8 cellular contexts compared by ENCODE assay signal in genomic region chr19:14433454-14434156, GRCh38. TPM values are rescaled to one million over a fixed set of nuclear protein-coding genes. Genes with fewer than 3 reads are reported as not detected.
A peak's percentile ranks its signal among the peaks of the same experiment; 100 is the strongest.
DNase-seq lines count a peak whose midpoint lies in the region; ATAC-seq, FAIRE-seq and TF ChIP-seq lines count a peak whose summit lies in the region.

No MANE protein-coding gene starts in this region.

- TF ChIP-seq POLR2A in K562 (conservative IDR thresholded peaks at IDR 0.05) = no peak

- no peaks in the 10 kb centered on the region; the same call in 1 of the 2 replicates for H3K36me3 ChIP-seq in Caco-2 (ENCODE audit: control insufficient read depth, insufficient read depth, low read length)
- peaks cover 18% of the 10 kb centered on the region for H3K36me3 ChIP-seq in SJSA1
- H3K36me3 ChIP-seq in K562 (ENCODE audit: control insufficient read depth, insufficient read depth, low read length) = peaks cover 14% of the 10 kb centered on the region; the same call in 2 of the 3 replicates
- no peaks in the 10 kb centered on the region for H3K36me3 ChIP-seq in keratinocyte (ENCODE audit: control insufficient read depth in 2 of 2, extremely low read depth in 1 of 2, insufficient read depth in 2 of 2, low read length in 2 of 2)

- H3K27ac ChIP-seq in SJSA1 (peak overlapping the region; percentile 38; the same call in 1 of the 2 replicates), K562 (ENCODE audit: extremely low read depth, low read depth, low read length) (peak overlapping the region; percentile 83), keratinocyte (ENCODE audit: control insufficient read depth, insufficient read depth, low read length) (no peak overlapping the region)

- H3K4me3 Mint-ChIP-seq in Caco-2 (ENCODE audit: unreplicated experiment) = peak overlapping the region; percentile 60

- H2AFZ ChIP-seq in K562 (ENCODE audit: low read depth, low read length) (peak overlapping the region; percentile 66), keratinocyte (ENCODE audit: control insufficient read depth, low read length) (no peak overlapping the region)

- H3K4me2 ChIP-seq in K562 (ENCODE audit: insufficient read depth, low read length) (peak overlapping the region; percentile 89), keratinocyte (ENCODE audit: control insufficient read depth, extremely low read depth, insufficient read depth, low read depth, low read length) (peak overlapping the region; percentile 16)

- H3K27me3 ChIP-seq in Caco-2 (replicated peaks; ENCODE audit: control insufficient read depth, insufficient read depth, low read length) (no peaks in the 10 kb centered on the region), SJSA1 (replicated peaks) (no peaks in the 10 kb centered on the region), K562 (ENCODE audit: control insufficient read depth in 2 of 2, insufficient read depth in 2 of 2, low read length in 2 of 2) (no peaks in the 10 kb centered on the region), keratinocyte (ENCODE audit: control insufficient read depth, extremely low read depth, insufficient read depth, low read length) (peaks cover 23% of the 10 kb centered on the region)

- no peak for TF ChIP-seq RAD21 in K562 (CRISPR knock-in tag; conservative IDR thresholded peaks at IDR 0.05 in 1 of 2, IDR thresholded peaks at IDR 0.05 in 1 of 2)

- TF ChIP-seq CTCF in Caco-2 (IDR thresholded peaks at IDR 0.05; ENCODE audit: insufficient read depth in 1 of 2, low read depth in 1 of 2, low read length in 1 of 2, severe bottlenecking in 1 of 2, unreplicated experiment in 1 of 2) = peak in 1 of 2 experiments; percentile 12
- TF ChIP-seq CTCF in K562 (IDR thresholded peaks at IDR 0.05 in 2 of 3, conservative IDR thresholded peaks at IDR 0.05 in 1 of 3; ENCODE audit: insufficient read depth in 2 of 3, low read depth in 1 of 3, low read length in 3 of 3) = 0 out of 6 replicates have a peak, but pooled peaks of 1 of the 3 experiments have one; percentile 10
- no peak for TF ChIP-seq CTCF in keratinocyte (optimal IDR thresholded peaks at IDR 0.05 in 1 of 3, IDR thresholded peaks at IDR 0.05 in 1 of 3, conservative IDR thresholded peaks at IDR 0.05 in 1 of 3; ENCODE audit: extremely low read depth in 1 of 3, insufficient read depth in 2 of 3, low read length in 3 of 3)

- no peak for FAIRE-seq in K562 (lab: Jason Lieb, UNC)
- FAIRE-seq in keratinocyte (lab: Jason Lieb, UNC) = no peak

- POLR2A ChIA-PET in Caco-2 (lab: Charles Lee) = no interaction called here
- POLR2A ChIA-PET in K562 (lab: Yijun Ruan, JAX) = interaction anchor here (1.0 kb wide), 2 partner anchors 32 to 297 kb away, joined by 3 read pairs; no protein-coding TSS in a partner anchor

- in situ Hi-C loops in K562 (cut with MboI) = no loop called here

- peak overlapping the region; percentile 53 for H3K27ac Mint-ChIP-seq in Caco-2 (ENCODE audit: unreplicated experiment)

- DNase-seq in Caco-2 = no peak
- DNase-seq in SJSA1 (ENCODE audit: low read depth in 1 of 2, low spot score in 2 of 2) = no peak
- no peak for DNase-seq in K562 (ENCODE audit: extremely low read depth in 1 of 4, low spot score in 3 of 4)
- DNase-seq in keratinocyte (ENCODE audit: low read depth, low spot score) = no peak
- DNase-seq in stimulated activated CD4-positive, alpha-beta T cell treated with anti-CD3 and anti-CD28 coated beads, Interleukin-4, amount 100 ng/mL, for 1 hour = peak; percentile 56
- DNase-seq in occipital lobe (lab: John Stamatoyannopoulos, UW) = no peak
- no peak for DNase-seq in SW 1271 (lab: John Stamatoyannopoulos, UW)

- H3K4me3 ChIP-seq in Caco-2 (ENCODE audit: low read depth, low read length) = peak overlapping the region; percentile 56
- H3K4me3 ChIP-seq in SJSA1 = peak overlapping the region; percentile 71
- peak overlapping the region; percentile 81 for H3K4me3 ChIP-seq in K562
- H3K4me3 ChIP-seq in keratinocyte (ENCODE audit: control insufficient read depth in 2 of 3, extremely low read depth in 1 of 3, insufficient read depth in 2 of 3, low read depth in 1 of 3, low read length in 3 of 3) = peak overlapping the region; percentile 13 to 44 (median 26)

- intact Hi-C loops in Caco-2 (cut with micrococcal nuclease; ENCODE audit: unreplicated experiment) = no loop called here
- intact Hi-C loops in K562 (cut with micrococcal nuclease) = loop anchor here (5.0 to 10.0 kb wide), 2 partner anchors 34 to 121 kb away; no protein-coding TSS in a partner anchor

- BruUV-seq in Caco-2 (replicated peaks; lab: Mats Ljungman, UMichigan) (no TSS peak), K562 (replicated peaks; lab: Mats Ljungman, UMichigan) (TSS peak; percentile 38)

- no peaks in the 10 kb centered on the region for H3K36me3 Mint-ChIP-seq in Caco-2 (ENCODE audit: insufficient read depth, unreplicated experiment)

- peaks cover 49% of the 10 kb centered on the region for H3K79me2 ChIP-seq in K562 (ENCODE audit: control insufficient read depth, insufficient read depth, low read length)
- H3K79me2 ChIP-seq in keratinocyte (ENCODE audit: control insufficient read depth, insufficient read depth, low read length) = no peaks in the 10 kb centered on the region

- CTCF ChIA-PET in Caco-2 (lab: Charles Lee) (interaction anchor here (0.7 kb wide), 1 partner anchor 39 kb away, joined by 5 read pairs; no protein-coding TSS in a partner anchor), K562 (lab: Yijun Ruan, JAX; ENCODE audit: low intra/inter-chr PET ratio) (interaction anchor here (0.6 to 0.8 kb wide), 2 partner anchors 53 to 184 kb away, joined by 3 to 5 read pairs; no protein-coding TSS in a partner anchor)

- H3K9me1 ChIP-seq in K562 (ENCODE audit: control insufficient read depth, insufficient read depth, low read length) (no peaks in the 10 kb centered on the region), keratinocyte (ENCODE audit: control insufficient read depth, extremely low read depth, insufficient read depth, low read length) (no peaks in the 10 kb centered on the region)

- no peak for TF ChIP-seq EP300 in K562 (IDR thresholded peaks at IDR 0.05; ENCODE audit: low read length)

- peak; percentile 39 for ATAC-seq in HG03354 (IDR thresholded peaks at IDR 0.05; ENCODE audit: poor library complexity, severe bottlenecking, unreplicated experiment)
- no peak; the same call in 2 of the 3 replicates for ATAC-seq in K562

- H3K4me1 ChIP-seq in Caco-2 (peaks cover 18% of the 10 kb centered on the region), SJSA1 (replicated peaks) (peaks cover 29% of the 10 kb centered on the region), K562 (replicated peaks in 1 of 2; ENCODE audit: control insufficient read depth in 2 of 2, insufficient read depth in 2 of 2, low read length in 2 of 2) (peaks cover 17 to 49% of the 10 kb centered on the region in 2 experiments; a peak in 4 of 5 replicates), keratinocyte (ENCODE audit: control insufficient read depth, extremely low read depth, insufficient read depth, low read length) (no peaks in the 10 kb centered on the region)

- H3K9me3 Mint-ChIP-seq in Caco-2 (ENCODE audit: unreplicated experiment) = no peaks in the 10 kb centered on the region

- H3K9ac ChIP-seq in K562 (ENCODE audit: insufficient read depth in 1 of 2, low read depth in 2 of 2, low read length in 2 of 2) (peak overlapping the region; percentile 76 to 94), keratinocyte (ENCODE audit: control insufficient read depth, extremely low read depth, insufficient read depth, low read length) (no peak overlapping the region)

- H3K9me3 ChIP-seq in Caco-2 (no peaks in the 10 kb centered on the region), SJSA1 (replicated peaks) (no peaks in the 10 kb centered on the region), K562 (replicated peaks; ENCODE audit: control insufficient read depth, insufficient read depth, low read depth, low read length) (no peaks in the 10 kb centered on the region), keratinocyte (ENCODE audit: control insufficient read depth, low read depth, low read length) (no peaks in the 10 kb centered on the region)

- dilution Hi-C loops in keratinocyte (cut with MboI; ENCODE audit: extremely low pct_ligation_motif_present, low sequenced_read_pairs) = no loop called here

- H3K27me3 Mint-ChIP-seq in Caco-2 (ENCODE audit: insufficient read depth, unreplicated experiment) = no peaks in the 10 kb centered on the region

- H4K20me1 ChIP-seq in K562 (replicated peaks; ENCODE audit: control insufficient read depth, insufficient read depth, low read length) (no peaks in the 10 kb centered on the region; the same call in 1 of the 2 replicates), keratinocyte (ENCODE audit: control insufficient read depth, extremely low read depth, insufficient read depth, low read length) (no peaks in the 10 kb centered on the region)

- WGBS in K562 (ENCODE audit: insufficient coverage, low coverage, missing lambda C conversion rate) = 5% methylated on average over 39 of the region's 62 CpGs

- H3K4me1 Mint-ChIP-seq in Caco-2 (ENCODE audit: low read depth, unreplicated experiment) = peaks cover 17% of the 10 kb centered on the region

RNA-seq across cellular contexts. Expression of gene PKN1, which starts 0.5 kb away (rescaled TPM):
- 102 and 105 TPM in 2 replicates for total RNA-seq in Caco-2 (2022)
- 75.2 and 79.7 TPM in 2 replicates for total RNA-seq in SJSA1 (2014; rRNA removed; shearing (Covaris generic))
- total RNA-seq in K562 (2011; cell fraction: chromatin; rRNA removed; ENCODE audit: low replicate concordance) = 22.5 and 89.0 TPM in 2 replicates
- total RNA-seq in K562 (2011; cell fraction: nucleolus; rRNA removed) = 76.9 and 79.6 TPM in 2 replicates
- 33.7 and 45.6 TPM in 2 replicates for total RNA-seq in K562 (2011; cell fraction: nucleoplasm; rRNA removed)
- 108 and 133 TPM in 2 replicates for total RNA-seq in K562 (2014; rRNA removed)
- 25.8 and 37.3 TPM in 2 replicates for total RNA-seq in K562 (2014; rRNA removed; fragmentation: Illumina TruSeq; extraction: Trizol)
- total RNA-seq in K562 (2015; rRNA removed; fragmentation: Illumina TruSeq; extraction: Trizol) = 75.0 and 80.6 TPM in 2 replicates
- 222 and 228 TPM in 2 replicates for total RNA-seq in K562 (2021)
- 52.1 and 63.7 TPM in 2 replicates for polyA plus RNA-seq in K562 (2011; rRNA removed)
- 66.1 and 116 TPM in 2 replicates for polyA plus RNA-seq in K562 (2011; cell fraction: cytosol; rRNA removed)
- 105 and 144 TPM in 2 replicates for polyA plus RNA-seq in K562 (2011; cell fraction: nucleus; rRNA removed)
- polyA plus RNA-seq in K562 (2012) = 160 and 186 TPM in 2 replicates
- 77.5 and 97.5 TPM in 2 replicates for polyA plus RNA-seq in K562 (2014; fragmentation: Illumina TruSeq; extraction: Trizol)
- polyA plus RNA-seq in K562 (2014; fragmentation: Nextera tagmentation; extraction: Ambion mirVana) = under 1 TPM; 0.30 to 0.57 TPM
- polyA plus RNA-seq in K562 (2014; rRNA removed) = 97.3 and 108 TPM in 2 replicates
- polyA minus RNA-seq in K562 (2011; rRNA and poly(A)+ RNA removed) = 37.3 and 59.9 TPM in 2 replicates
- 93.0 and 105 TPM in 2 replicates for polyA minus RNA-seq in K562 (2011; cell fraction: cytosol; rRNA and poly(A)+ RNA removed)
- 25.6 and 39.1 TPM in 2 replicates for polyA minus RNA-seq in K562 (2011; cell fraction: nucleus; rRNA and poly(A)+ RNA removed)
- 0.62 to 1.1 TPM (median 0.79 TPM) in 3 replicates for polyA plus RNA-seq in keratinocyte
- polyA plus RNA-seq in keratinocyte (2011; ENCODE audit: low read depth) = 3.2 TPM
- polyA plus RNA-seq in keratinocyte (2011; cell fraction: cytosol; rRNA removed) = 0.55 and 1.1 TPM in 2 replicates
- 0.62 and 1.0 TPM in 2 replicates for polyA plus RNA-seq in keratinocyte (2011; cell fraction: nucleus; rRNA removed)
- polyA plus RNA-seq in keratinocyte (2012; ENCODE audit: low replicate concordance) = 1.8 and 2.2 TPM in 2 replicates
- polyA minus RNA-seq in keratinocyte = 1.9 to 5.7 TPM (median 3.1 TPM) in 3 replicates
- polyA minus RNA-seq in keratinocyte (2011; cell fraction: cytosol; rRNA and poly(A)+ RNA removed) = 3.8 TPM
- polyA minus RNA-seq in keratinocyte (2011; cell fraction: nucleus; rRNA and poly(A)+ RNA removed) = 0.95 and 1.2 TPM in 2 replicates
- total RNA-seq in occipital lobe = 86.3 TPM

RNA-seq across cellular contexts. Expression of gene DDX39A, which starts 14.5 kb away (rescaled TPM):
- total RNA-seq in Caco-2 (2022) = 118 and 126 TPM in 2 replicates
- 222 and 278 TPM in 2 replicates for total RNA-seq in SJSA1 (2014; rRNA removed; shearing (Covaris generic))
- 212 and 603 TPM in 2 replicates for total RNA-seq in K562 (2011; cell fraction: chromatin; rRNA removed; ENCODE audit: low replicate concordance)
- total RNA-seq in K562 (2011; cell fraction: nucleolus; rRNA removed) = 468 and 513 TPM in 2 replicates
- 227 and 308 TPM in 2 replicates for total RNA-seq in K562 (2011; cell fraction: nucleoplasm; rRNA removed)
- total RNA-seq in K562 (2014; rRNA removed) = 239 and 284 TPM in 2 replicates
- total RNA-seq in K562 (2014; rRNA removed; fragmentation: Illumina TruSeq; extraction: Trizol) = 75.4 and 90.3 TPM in 2 replicates
- total RNA-seq in K562 (2015; rRNA removed; fragmentation: Illumina TruSeq; extraction: Trizol) = 163 and 166 TPM in 2 replicates
- 244 and 249 TPM in 2 replicates for total RNA-seq in K562 (2021)
- polyA plus RNA-seq in K562 (2011; rRNA removed) = 120 and 136 TPM in 2 replicates
- polyA plus RNA-seq in K562 (2011; cell fraction: cytosol; rRNA removed) = 104 and 196 TPM in 2 replicates
- 938 and 1,011 TPM in 2 replicates for polyA plus RNA-seq in K562 (2011; cell fraction: nucleus; rRNA removed)
- 261 and 285 TPM in 2 replicates for polyA plus RNA-seq in K562 (2012)
- polyA plus RNA-seq in K562 (2014; fragmentation: Illumina TruSeq; extraction: Trizol) = 140 and 177 TPM in 2 replicates
- 100 to 1,000 TPM; 188 to 230 TPM for polyA plus RNA-seq in K562 (2014; fragmentation: Nextera tagmentation; extraction: Ambion mirVana)
- 239 and 250 TPM in 2 replicates for polyA plus RNA-seq in K562 (2014; rRNA removed)
- 62.7 and 99.1 TPM in 2 replicates for polyA minus RNA-seq in K562 (2011; rRNA and poly(A)+ RNA removed)
- 83.0 and 99.1 TPM in 2 replicates for polyA minus RNA-seq in K562 (2011; cell fraction: cytosol; rRNA and poly(A)+ RNA removed)
- polyA minus RNA-seq in K562 (2011; cell fraction: nucleus; rRNA and poly(A)+ RNA removed) = 152 and 185 TPM in 2 replicates
- polyA plus RNA-seq in keratinocyte = 54.9 to 85.1 TPM (median 57.6 TPM) in 3 replicates
- polyA plus RNA-seq in keratinocyte (2011; ENCODE audit: low read depth) = 27.4 TPM
- 25.1 and 39.0 TPM in 2 replicates for polyA plus RNA-seq in keratinocyte (2011; cell fraction: cytosol; rRNA removed)
- 119 and 137 TPM in 2 replicates for polyA plus RNA-seq in keratinocyte (2011; cell fraction: nucleus; rRNA removed)
- 61.5 and 86.3 TPM in 2 replicates for polyA plus RNA-seq in keratinocyte (2012; ENCODE audit: low replicate concordance)
- polyA minus RNA-seq in keratinocyte = 34.5 to 97.0 TPM (median 54.6 TPM) in 3 replicates
- polyA minus RNA-seq in keratinocyte (2011; cell fraction: cytosol; rRNA and poly(A)+ RNA removed) = 42.4 TPM
- polyA minus RNA-seq in keratinocyte (2011; cell fraction: nucleus; rRNA and poly(A)+ RNA removed) = 30.8 and 31.1 TPM in 2 replicates
- total RNA-seq in occipital lobe = 26.2 TPM

RNA-seq across cellular contexts. Expression of gene PTGER1, which starts 41.5 kb away (rescaled TPM):
- total RNA-seq in Caco-2 (2022) (0.20 and 0.74 TPM in 2 replicates), K562 (2014; rRNA removed) (0.27 and 0.29 TPM in 2 replicates), K562 (2014; rRNA removed; fragmentation: Illumina TruSeq; extraction: Trizol) (not detected in 2 replicates), K562 (2015; rRNA removed; fragmentation: Illumina TruSeq; extraction: Trizol) (not detected in 2 replicates), K562 (2021) (0.29 and 0.35 TPM in 2 replicates), occipital lobe (not detected)
- total RNA-seq in SJSA1 (2014; rRNA removed; shearing (Covaris generic)) = not detected in 2 replicates
- total RNA-seq in K562 (2011; cell fraction: chromatin; rRNA removed; ENCODE audit: low replicate concordance) = not detected in 2 replicates
- 1.1 and 1.3 TPM in 2 replicates for total RNA-seq in K562 (2011; cell fraction: nucleolus; rRNA removed)
- 0.51 TPM in 1 of 2 replicates, not detected in the other for total RNA-seq in K562 (2011; cell fraction: nucleoplasm; rRNA removed)
- polyA plus RNA-seq in K562 (2011; rRNA removed) (0.06 TPM in 1 of 2 replicates, not detected in the other), K562 (2014; fragmentation: Illumina TruSeq; extraction: Trizol) (not detected in 2 replicates), K562 (2014; fragmentation: Nextera tagmentation; extraction: Ambion mirVana) (not detected), K562 (2014; rRNA removed) (0.34 and 0.36 TPM in 2 replicates), keratinocyte (0.05 TPM in 1 of 3 replicates, not detected in the others)
- polyA plus RNA-seq in K562 (2011; cell fraction: cytosol; rRNA removed) = 0.10 and 0.88 TPM in 2 replicates
- 0.13 and 0.34 TPM in 2 replicates for polyA plus RNA-seq in K562 (2011; cell fraction: nucleus; rRNA removed)
- 0.16 and 0.65 TPM in 2 replicates for polyA plus RNA-seq in K562 (2012)
- polyA minus RNA-seq in K562 (2011; rRNA and poly(A)+ RNA removed) = not detected in 2 replicates
- not detected in 2 replicates for polyA minus RNA-seq in K562 (2011; cell fraction: cytosol; rRNA and poly(A)+ RNA removed)
- 0.40 TPM in 1 of 2 replicates, not detected in the other for polyA minus RNA-seq in K562 (2011; cell fraction: nucleus; rRNA and poly(A)+ RNA removed)
- not detected for polyA plus RNA-seq in keratinocyte (2011; ENCODE audit: low read depth)
- not detected in 2 replicates for polyA plus RNA-seq in keratinocyte (2011; cell fraction: cytosol; rRNA removed)
- polyA plus RNA-seq in keratinocyte (2011; cell fraction: nucleus; rRNA removed) = not detected in 2 replicates
- 0.16 TPM in 1 of 2 replicates, not detected in the other for polyA plus RNA-seq in keratinocyte (2012; ENCODE audit: low replicate concordance)
- not detected in 3 replicates for polyA minus RNA-seq in keratinocyte
- not detected for polyA minus RNA-seq in keratinocyte (2011; cell fraction: cytosol; rRNA and poly(A)+ RNA removed)
- polyA minus RNA-seq in keratinocyte (2011; cell fraction: nucleus; rRNA and poly(A)+ RNA removed) = not detected in 2 replicates

RNA-seq across cellular contexts. Expression of gene ADGRE5, which starts 52.4 kb away (rescaled TPM):
- total RNA-seq in Caco-2 (2022) (24.8 and 34.8 TPM in 2 replicates), K562 (2014; rRNA removed) (31.1 and 34.2 TPM in 2 replicates), K562 (2014; rRNA removed; fragmentation: Illumina TruSeq; extraction: Trizol) (8.3 and 10.0 TPM in 2 replicates), K562 (2015; rRNA removed; fragmentation: Illumina TruSeq; extraction: Trizol) (11.4 and 11.9 TPM in 2 replicates), K562 (2021) (58.2 and 68.9 TPM in 2 replicates), occipital lobe (1.2 TPM)
- 25.6 and 46.7 TPM in 2 replicates for total RNA-seq in SJSA1 (2014; rRNA removed; shearing (Covaris generic))
- total RNA-seq in K562 (2011; cell fraction: chromatin; rRNA removed; ENCODE audit: low replicate concordance) = 133 and 378 TPM in 2 replicates
- total RNA-seq in K562 (2011; cell fraction: nucleolus; rRNA removed) = 188 and 218 TPM in 2 replicates
- total RNA-seq in K562 (2011; cell fraction: nucleoplasm; rRNA removed) = 153 and 170 TPM in 2 replicates
- polyA plus RNA-seq in K562 (2011; rRNA removed) (15.6 and 30.7 TPM in 2 replicates), K562 (2014; fragmentation: Illumina TruSeq; extraction: Trizol) (32.2 and 45.4 TPM in 2 replicates), K562 (2014; fragmentation: Nextera tagmentation; extraction: Ambion mirVana) (1 to 10 TPM; 2.5 to 3.1 TPM), K562 (2014; rRNA removed) (28.2 and 35.7 TPM in 2 replicates), keratinocyte (14.1 to 25.1 TPM (median 22.8 TPM) in 3 replicates)
- 15.4 and 18.5 TPM in 2 replicates for polyA plus RNA-seq in K562 (2011; cell fraction: cytosol; rRNA removed)
- 97.7 and 167 TPM in 2 replicates for polyA plus RNA-seq in K562 (2011; cell fraction: nucleus; rRNA removed)
- polyA plus RNA-seq in K562 (2012) = 50.5 and 78.5 TPM in 2 replicates
- polyA minus RNA-seq in K562 (2011; rRNA and poly(A)+ RNA removed) = 22.6 and 23.8 TPM in 2 replicates
- polyA minus RNA-seq in K562 (2011; cell fraction: cytosol; rRNA and poly(A)+ RNA removed) = 20.7 and 23.5 TPM in 2 replicates
- 38.5 and 43.3 TPM in 2 replicates for polyA minus RNA-seq in K562 (2011; cell fraction: nucleus; rRNA and poly(A)+ RNA removed)
- 4.4 TPM for polyA plus RNA-seq in keratinocyte (2011; ENCODE audit: low read depth)
- 9.5 and 12.2 TPM in 2 replicates for polyA plus RNA-seq in keratinocyte (2011; cell fraction: cytosol; rRNA removed)
- polyA plus RNA-seq in keratinocyte (2011; cell fraction: nucleus; rRNA removed) = 62.0 and 71.8 TPM in 2 replicates
- polyA plus RNA-seq in keratinocyte (2012; ENCODE audit: low replicate concordance) = 8.9 and 33.7 TPM in 2 replicates
- polyA minus RNA-seq in keratinocyte = 26.1 to 62.6 TPM (median 34.7 TPM) in 3 replicates
- 30.9 TPM for polyA minus RNA-seq in keratinocyte (2011; cell fraction: cytosol; rRNA and poly(A)+ RNA removed)
- polyA minus RNA-seq in keratinocyte (2011; cell fraction: nucleus; rRNA and poly(A)+ RNA removed) = 45.7 and 51.1 TPM in 2 replicates

Comparison
In these comparisons a context has a peak if more than half of its experiments do, and no peak if none do; other contexts are left out.
1. H3K4me3 ChIP-seq: peak in every context shown above with its lines; median percentile 81 in K562; 71 in SJSA1; 56 in Caco-2; 26 in keratinocyte.